ENCODE assay signal across 1 cellular context in the genomic region with DNA sequence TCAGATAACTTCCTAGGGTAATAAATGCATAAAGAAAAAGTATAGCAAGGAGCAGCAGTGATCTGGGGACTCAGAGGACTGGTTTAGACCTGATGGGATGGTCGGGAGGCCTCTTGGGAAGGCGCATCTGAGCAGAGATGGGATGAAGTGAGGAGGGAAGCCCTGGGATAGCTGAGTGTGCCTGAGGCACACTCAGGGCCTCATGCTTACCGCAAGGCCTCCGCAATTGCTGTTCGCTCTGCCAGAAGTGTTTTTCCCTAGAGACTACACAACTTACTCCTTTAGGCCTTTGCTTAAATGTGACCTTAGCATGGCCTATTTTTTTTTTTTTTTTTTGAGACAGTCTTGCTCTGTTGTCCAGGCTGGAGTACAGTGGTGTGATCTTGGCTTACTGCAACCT.
TF ChIP-seq lines count a peak whose summit lies in the region.

No MANE protein-coding gene starts in this region.

TF ChIP-seq in H1, 55 proteins besides CTCF, POLR2A, EP300 and RAD21:
- no peak for TF ChIP-seq MAFK (IDR thresholded peaks at IDR 0.05; ENCODE audit: low read depth, low read length)
- TF ChIP-seq SAP30 (IDR thresholded peaks at IDR 0.05; ENCODE audit: insufficient read depth, insufficient replicate concordance, low read length), result no peak
